20 cellular contexts compared by ENCODE assay signal in genomic region chr5:107541400-107541799, GRCh38.
A peak's percentile ranks its signal among the peaks of the same experiment; 100 is the strongest.
DNase-seq lines count a peak whose midpoint lies in the region; ATAC-seq, FAIRE-seq and TF ChIP-seq lines count a peak whose summit lies in the region.
"Had no signal": no experiment of that assay in that cellular context is flagged by ENCODE, and none has a peak within 500 bp of the region (broad histone marks: within the 10 kb centered on the region; RNA-seq: fewer than 3 reads in every experiment).

No MANE protein-coding gene starts in this region.

- H3K4me2 ChIP-seq in endothelial cell of umbilical vein (ENCODE audit: insufficient read depth, low read length) = no peak overlapping the region
- H3K4me2 ChIP-seq: neural progenitor cell had no signal

- H4K20me1 ChIP-seq in endothelial cell of umbilical vein (replicated peaks; ENCODE audit: control insufficient read depth, extremely low read depth, insufficient read depth, low read length) = no peaks in the 10 kb centered on the region

- no peak for TF ChIP-seq CTCF in endothelial cell of umbilical vein (IDR thresholded peaks at IDR 0.05; ENCODE audit: extremely low read depth in 1 of 2, insufficient read depth in 1 of 2, low read depth in 1 of 2, low read length in 2 of 2)

- H3K9me1 ChIP-seq in endothelial cell of umbilical vein (replicated peaks; ENCODE audit: control insufficient read depth, extremely low read depth, insufficient read depth, low read length) = no peaks in the 10 kb centered on the region

- H3K9me3 ChIP-seq in endothelial cell of umbilical vein (replicated peaks; ENCODE audit: control insufficient read depth, insufficient read depth, low read length) = no peaks in the 10 kb centered on the region
- H3K9me3 ChIP-seq: Caco-2 had no signal

- no peak for FAIRE-seq in endothelial cell of umbilical vein (lab: Jason Lieb, UNC)
- FAIRE-seq: HepG2 had no signal

- ATAC-seq in GM18505 (IDR thresholded peaks at IDR 0.05; ENCODE audit: unreplicated experiment) = peak; percentile 47
- ATAC-seq in GM21367 (IDR thresholded peaks at IDR 0.05; ENCODE audit: unreplicated experiment) = peak; percentile 41
- peak; percentile 64 for ATAC-seq in HG03354 (IDR thresholded peaks at IDR 0.05; ENCODE audit: poor library complexity, severe bottlenecking, unreplicated experiment)
- ATAC-seq: esophagus mucosa, HepG2, T-helper 17 cell had no signal

- intact Hi-C loops in endothelial cell of umbilical vein (cut with micrococcal nuclease) = no loop called here
- intact Hi-C loops in activated CD4-positive, alpha-beta T cell treated with anti-CD3 and anti-CD28 coated beads, Interleukin-2, amount 10 ng/mL, durations not matched to agents 24 days and 14 days (cut with micrococcal nuclease) = no loop called here

- peaks cover 3% of the 10 kb centered on the region for H3K79me2 ChIP-seq in endothelial cell of umbilical vein (ENCODE audit: control insufficient read depth, insufficient read depth, low read length)

- dilution Hi-C loops in endothelial cell of umbilical vein (cut with MboI; ENCODE audit: extremely low pct_ligation_motif_present, low sequenced_read_pairs) = no loop called here

- no TSS peak for BruUV-seq in endothelial cell of umbilical vein (replicated peaks; lab: Mats Ljungman, UMichigan)

- H3K27ac Mint-ChIP-seq in activated CD4-positive, alpha-beta T cell treated with anti-CD3 and anti-CD28 coated beads, Interleukin-2, amount 10 ng/mL, durations not matched to agents 24 days and 14 days = no peak overlapping the region
- H3K27ac Mint-ChIP-seq: T-helper 17 cell had no signal

- no peak overlapping the region for H3K9ac ChIP-seq in endothelial cell of umbilical vein (replicated peaks; ENCODE audit: extremely low read depth, insufficient read depth, low read length)
- H3K9ac ChIP-seq: neural progenitor cell had no signal

- H3K36me3 ChIP-seq in endothelial cell of umbilical vein (ENCODE audit: control insufficient read depth in 2 of 2, extremely low read depth in 1 of 2, insufficient read depth in 2 of 2, low read length in 2 of 2) = no peaks in the 10 kb centered on the region
- H3K36me3 ChIP-seq: neural progenitor cell had no signal

- DNase-seq in endothelial cell of umbilical vein (ENCODE audit: low read depth, low spot score) (peak; percentile 34), germinal center (ENCODE audit: low spot score) (no peak), NCI-H1092 (lab: John Stamatoyannopoulos, UW) (no peak), caudate nucleus (lab: John Stamatoyannopoulos, UW) (no peak)
- no peak for DNase-seq in activated CD4-positive, alpha-beta T cell treated with anti-CD3 and anti-CD28 coated beads, Interleukin-2, amount 10 ng/mL, durations not matched to agents 24 days and 14 days
- DNase-seq: activated CD4-positive, CD25-positive, alpha-beta regulatory T cell; activated effector memory CD4-positive, alpha-beta T cell treated with anti-CD3 and anti-CD28 coated beads, Interleukin-2, amount 50 U/mL, for 16 hours; aorta; Caco-2; head of caudate nucleus; islet precursor cell; NCI-H2081 treated with DMSO at 0.1 percent for 48 hours; substantia nigra; T-helper 17 cell had no signal

- no peaks in the 10 kb centered on the region for H3K27me3 ChIP-seq in endothelial cell of umbilical vein (ENCODE audit: control insufficient read depth in 2 of 2, insufficient read depth in 2 of 2, low read length in 2 of 2)
- H3K27me3 ChIP-seq: neural progenitor cell had no signal

- POLR2A ChIA-PET in endothelial cell of umbilical vein (lab: Charles Lee) = no interaction called here

- H3K4me3 Mint-ChIP-seq in activated CD4-positive, alpha-beta T cell treated with anti-CD3 and anti-CD28 coated beads, Interleukin-2, amount 10 ng/mL, durations not matched to agents 24 days and 14 days = no peak overlapping the region
- H3K4me3 Mint-ChIP-seq: neural progenitor cell, T-helper 17 cell had no signal

- peak overlapping the region; percentile 96 for H3K27ac ChIP-seq in endothelial cell of umbilical vein (ENCODE audit: insufficient read depth, low read depth, low read length)
- no peak overlapping the region for H3K27ac ChIP-seq in caudate nucleus (ENCODE audit: low read depth, low read length)

- H3K36me3 Mint-ChIP-seq in activated CD4-positive, alpha-beta T cell treated with anti-CD3 and anti-CD28 coated beads, Interleukin-2, amount 10 ng/mL, durations not matched to agents 24 days and 14 days (ENCODE audit: low read depth) = no peaks in the 10 kb centered on the region

- no peak for TF ChIP-seq POLR2A in GM18505 (IDR thresholded peaks at IDR 0.05; ENCODE audit: borderline replicate concordance, extremely low read depth, insufficient read depth, insufficient read length)
- TF ChIP-seq POLR2A in endothelial cell of umbilical vein (IDR thresholded peaks at IDR 0.05; ENCODE audit: low read depth, low read length) = no peak

- peaks cover 5% of the 10 kb centered on the region for H3K4me1 Mint-ChIP-seq in activated CD4-positive, alpha-beta T cell treated with anti-CD3 and anti-CD28 coated beads, Interleukin-2, amount 10 ng/mL, durations not matched to agents 24 days and 14 days

- H3K9me3 Mint-ChIP-seq in activated CD4-positive, alpha-beta T cell treated with anti-CD3 and anti-CD28 coated beads, Interleukin-2, amount 10 ng/mL, durations not matched to agents 24 days and 14 days = no peaks in the 10 kb centered on the region
- H3K9me3 Mint-ChIP-seq: neural progenitor cell had no signal

- no peak overlapping the region for H3K4me3 ChIP-seq in endothelial cell of umbilical vein (replicated peaks in 1 of 3; ENCODE audit: insufficient read depth in 1 of 3, low read depth in 1 of 3, low read length in 3 of 3)
- H3K4me3 ChIP-seq: neural progenitor cell had no signal

- CTCF ChIA-PET in endothelial cell of umbilical vein (lab: Charles Lee) = interaction anchor here (2.7 kb wide), 1 partner anchor 31 kb away, joined by 24 read pairs; no protein-coding TSS in a partner anchor

- peaks cover 29% of the 10 kb centered on the region for H3K4me1 ChIP-seq in endothelial cell of umbilical vein (ENCODE audit: control insufficient read depth, extremely low read depth, insufficient read depth, low read length)

- H2AFZ ChIP-seq in endothelial cell of umbilical vein (ENCODE audit: low read depth, low read length) = no peak overlapping the region
- H2AFZ ChIP-seq: neural progenitor cell had no signal

- H3K27me3 Mint-ChIP-seq in activated CD4-positive, alpha-beta T cell treated with anti-CD3 and anti-CD28 coated beads, Interleukin-2, amount 10 ng/mL, durations not matched to agents 24 days and 14 days = peaks cover 11% of the 10 kb centered on the region

TF ChIP-seq in endothelial cell of umbilical vein, 7 proteins besides CTCF, POLR2A, EP300 and RAD21:
- TF ChIP-seq MAX (IDR thresholded peaks at IDR 0.05; ENCODE audit: insufficient read depth, insufficient read length) = no peak
- TF ChIP-seq GATA2 (IDR thresholded peaks at IDR 0.05; ENCODE audit: insufficient read depth, insufficient read length, low read depth, low read length) = no peak
- no peak for TF ChIP-seq POLR2AphosphoS5 (IDR thresholded peaks at IDR 0.05; ENCODE audit: insufficient read depth, low read depth, low read length)
- no peak for TF ChIP-seq JUN (IDR thresholded peaks at IDR 0.05; ENCODE audit: borderline replicate concordance, insufficient read depth, insufficient read length, low read depth)
- no peak for TF ChIP-seq MYC (IDR thresholded peaks at IDR 0.05; ENCODE audit: low read depth, low read length)
- no peak for TF ChIP-seq FOS (IDR thresholded peaks at IDR 0.05; ENCODE audit: borderline replicate concordance, insufficient read depth, low read length)
- TF ChIP-seq EZH2 (IDR thresholded peaks at IDR 0.05; ENCODE audit: borderline replicate concordance, low read depth, low read length, severe bottlenecking) = no peak
